Comparison of ENCODE assay signal across 21 cellular contexts in the genomic region with DNA sequence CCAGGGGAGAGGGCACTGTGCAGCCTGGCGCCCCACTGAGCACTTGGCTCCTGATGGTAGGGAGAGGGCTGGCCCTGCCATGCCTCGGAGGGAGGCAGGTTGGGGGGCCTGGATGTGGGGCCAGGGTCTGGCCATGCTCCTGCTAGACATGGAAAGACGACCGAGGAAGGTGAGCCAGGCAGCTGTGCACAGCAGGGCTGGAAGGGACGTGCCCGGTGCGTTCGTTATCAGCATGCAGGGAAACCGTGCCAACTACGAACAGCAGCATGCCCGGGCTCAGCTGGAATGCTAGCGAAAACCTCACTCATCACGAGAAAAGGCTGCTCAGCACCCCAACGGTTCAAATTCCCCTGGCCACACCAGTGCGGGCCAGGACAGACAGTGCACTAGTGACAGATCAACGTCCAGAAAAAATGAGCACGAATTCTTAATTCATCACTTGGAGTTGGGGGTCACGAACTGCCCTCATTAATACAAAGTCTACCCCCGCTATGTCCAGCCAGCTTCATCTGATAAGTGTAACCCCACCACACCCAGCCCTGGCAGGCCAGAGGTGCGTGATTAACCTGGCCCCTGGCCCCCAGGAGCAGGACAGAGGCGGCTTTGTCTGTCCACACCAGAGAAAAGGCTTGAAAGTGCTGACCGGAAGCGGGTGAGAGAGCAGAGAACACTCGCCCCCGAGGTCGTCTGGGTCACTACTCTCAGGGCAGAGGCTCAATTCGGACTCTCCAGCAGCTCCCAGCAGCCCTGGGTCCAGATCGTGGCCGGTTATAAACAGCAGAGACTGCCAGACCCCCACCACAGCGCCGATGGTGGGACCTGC.
DNase-seq lines count a peak whose midpoint lies in the region; ATAC-seq, FAIRE-seq and TF ChIP-seq lines count a peak whose summit lies in the region.
"Had no signal": no experiment of that assay in that cellular context is flagged by ENCODE, and none has a peak within 500 bp of the region (broad histone marks: within the 10 kb centered on the region; RNA-seq: fewer than 3 reads in every experiment).

No MANE protein-coding gene starts in this region.

- peak; percentile 14; the same call in 1 of the 2 replicates for TF ChIP-seq RAD21 in HepG2 (CRISPR knock-in tag; IDR thresholded peaks at IDR 0.05)

- H3K27ac Mint-ChIP-seq in endodermal cell = peak overlapping the region; percentile 68
- H3K27ac Mint-ChIP-seq: activated naive CD8-positive, alpha-beta T cell; IgD-negative memory B cell; nephron; stimulated activated effector memory CD8-positive, alpha-beta T cell treated with anti-CD3 and anti-CD28 coated beads, Interleukin-12 subunit alpha, Interleukin-12 subunit beta, amount 100 ng/mL, for 72 hours had no signal

- no peaks in the 10 kb centered on the region for H4K20me1 ChIP-seq in HepG2 (ENCODE audit: insufficient read depth, low read length)

- H3K4me3 Mint-ChIP-seq in endodermal cell = no peak overlapping the region
- H3K4me3 Mint-ChIP-seq: activated naive CD8-positive, alpha-beta T cell; IgD-negative memory B cell; nephron; stimulated activated effector memory CD8-positive, alpha-beta T cell treated with anti-CD3 and anti-CD28 coated beads, Interleukin-12 subunit alpha, Interleukin-12 subunit beta, amount 100 ng/mL, for 72 hours had no signal

- H3K4me1 Mint-ChIP-seq in endodermal cell = peaks cover 36% of the 10 kb centered on the region

- peak; percentile 74 for FAIRE-seq in HepG2 (lab: Jason Lieb, UNC)
- FAIRE-seq: endothelial cell of umbilical vein, GM18507, RCC 7860 had no signal

- TF ChIP-seq CTCF in heart left ventricle (IDR thresholded peaks at IDR 0.05) (no peak), endodermal cell (conservative IDR thresholded peaks at IDR 0.05) (no peak), HepG2 (CRISPR knock-in tag; IDR thresholded peaks at IDR 0.05) (peak; percentile 7; the same call in 1 of the 2 replicates)

- no peak overlapping the region for H3K4me3 ChIP-seq in heart left ventricle
- H3K4me3 ChIP-seq in endodermal cell (ENCODE audit: low read length) = no peak overlapping the region
- H3K4me3 ChIP-seq in HepG2 (replicated peaks in 1 of 3; ENCODE audit: insufficient read depth in 1 of 3, low read depth in 2 of 3, low read length in 3 of 3) = peak overlapping the region; percentile 8 to 58 (median 12); a peak in 5 of 6 replicates
- H3K4me3 ChIP-seq: hepatocyte, lung had no signal

- TF ChIP-seq POLR2A in heart left ventricle (IDR thresholded peaks at IDR 0.05) (no peak), HepG2 (IDR thresholded peaks at IDR 0.05; ENCODE audit: insufficient read depth in 1 of 2, low read depth in 2 of 2, low read length in 2 of 2) (peak in 1 of 2 experiments; percentile 27; a peak in 1 of 4 replicates)

- ATAC-seq in heart left ventricle (peak; percentile 31 to 66 (median 38)), HepG2 (peak; percentile 87), GM21825 (IDR thresholded peaks at IDR 0.05; ENCODE audit: unreplicated experiment) (no peak)
- ATAC-seq: sciatic nerve; stimulated activated effector memory CD8-positive, alpha-beta T cell treated with anti-CD3 and anti-CD28 coated beads, Interleukin-12 subunit alpha, Interleukin-12 subunit beta, amount 100 ng/mL, for 72 hours had no signal

- no peaks in the 10 kb centered on the region for H3K9me3 ChIP-seq in heart left ventricle
- H3K9me3 ChIP-seq in endodermal cell (ENCODE audit: control insufficient read depth, low read length) = no peaks in the 10 kb centered on the region
- H3K9me3 ChIP-seq in HepG2 (ENCODE audit: low read length) = no peaks in the 10 kb centered on the region

- no TSS peak for BruUV-seq in HepG2 (replicated peaks; lab: Mats Ljungman, UMichigan)

- in situ Hi-C loops in HepG2 (cut with HindIII; ENCODE audit: extremely low pct_ligation_motif_present, low pct_unique_long_range_greater_than_20kb) = no loop called here

- no peaks in the 10 kb centered on the region for H3K9me3 Mint-ChIP-seq in endodermal cell
- H3K9me3 Mint-ChIP-seq: IgD-negative memory B cell; nephron; stimulated activated effector memory CD8-positive, alpha-beta T cell treated with anti-CD3 and anti-CD28 coated beads, Interleukin-12 subunit alpha, Interleukin-12 subunit beta, amount 100 ng/mL, for 72 hours had no signal

- peak; percentile 28 to 87; a peak in 3 of 4 replicates for TF ChIP-seq EP300 in HepG2 (IDR thresholded peaks at IDR 0.05; ENCODE audit: low read depth in 2 of 2, low read length in 2 of 2)
- peak; percentile 60 for TF ChIP-seq EP300 in HepG2 (CRISPR knock-in tag; IDR thresholded peaks at IDR 0.05; ENCODE audit: borderline replicate concordance)

- no peak overlapping the region for H3K9ac ChIP-seq in endodermal cell (ENCODE audit: extremely low read depth, low read length, poor library complexity, severe bottlenecking)
- H3K9ac ChIP-seq in HepG2 (ENCODE audit: insufficient read depth, low read depth, low read length) = peak overlapping the region; percentile 61

- CTCF ChIA-PET in HepG2 (lab: Yijun Ruan, JAX; ENCODE audit: low intra/inter-chr PET ratio, low total read pairs) = no interaction called here

- 45 to 52% (median 50%) methylated on average over 29 to 31 of the region's 31 CpGs for WGBS in heart left ventricle, 4 donors
- 91 to 94% methylated on average over 26 to 31 of the region's 31 CpGs for WGBS in endodermal cell (ENCODE audit: insufficient coverage in 1 of 2, insufficient read length in 1 of 2), 2 experiments
- WGBS in HepG2 (ENCODE audit: low lambda C conversion rate) = 8% methylated on average over 22 of the region's 31 CpGs

- H3K4me2 ChIP-seq in HepG2 (ENCODE audit: low read depth, low read length) = peak overlapping the region; percentile 83
- H3K4me2 ChIP-seq: hepatocyte had no signal

- POLR2A ChIA-PET in HepG2 (lab: Yijun Ruan, JAX) = interaction anchor here (0.7 to 1.6 kb wide), 6 partner anchors 9 to 117 kb away, joined by 4 to 11 read pairs (median 5); a partner anchor contains a TSS

- H3K36me3 ChIP-seq in heart left ventricle (no peaks in the 10 kb centered on the region), endodermal cell (ENCODE audit: control insufficient read depth, insufficient read depth, low read length) (no peaks in the 10 kb centered on the region), HepG2 (replicated peaks in 1 of 2; ENCODE audit: control insufficient read depth in 1 of 2, insufficient read depth in 2 of 2, low read length in 2 of 2) (no peaks in the 10 kb centered on the region)

- H2AFZ ChIP-seq in HepG2 (ENCODE audit: low read length) = no peak overlapping the region
- H2AFZ ChIP-seq: hepatocyte had no signal

- H3K27me3 Mint-ChIP-seq in endodermal cell (ENCODE audit: insufficient read depth) = peaks cover 28% of the 10 kb centered on the region

- intact Hi-C loops in heart left ventricle (cut with DNase I) (no loop called here), cardiac septum (cut with DNase I) (no loop called here), HepG2 (cut with micrococcal nuclease; ENCODE audit: unreplicated experiment) (loop anchor here (10.0 kb wide), 1 partner anchor 92 kb away; no protein-coding TSS in a partner anchor)

- H3K79me2 ChIP-seq in HepG2 (ENCODE audit: insufficient read depth, low read length) = no peaks in the 10 kb centered on the region
- H3K79me2 ChIP-seq: hepatocyte had no signal

- H3K27me3 ChIP-seq in heart left ventricle = peaks cover 0 to 4% (median 0%) of the 10 kb centered on the region in 9 donors
- no peaks in the 10 kb centered on the region for H3K27me3 ChIP-seq in endodermal cell (ENCODE audit: control insufficient read depth, insufficient read depth, low read length, poor library complexity, severe bottlenecking)
- no peaks in the 10 kb centered on the region; a peak in 1 of 5 replicates for H3K27me3 ChIP-seq in HepG2 (ENCODE audit: control insufficient read depth in 1 of 2, insufficient read depth in 2 of 2, low read length in 2 of 2)
- H3K27me3 ChIP-seq: hepatocyte had no signal

- no peak overlapping the region for H3K27ac ChIP-seq in heart left ventricle
- no peak overlapping the region for H3K27ac ChIP-seq in endodermal cell (ENCODE audit: low read depth, low read length)
- H3K27ac ChIP-seq in HepG2 (ENCODE audit: extremely low read length, insufficient read depth, low read length) = peak overlapping the region; percentile 76
- H3K27ac ChIP-seq: hepatocyte had no signal

- H3K4me1 ChIP-seq in heart left ventricle (peaks cover 0 to 27% (median 6%) of the 10 kb centered on the region in 12 donors), endodermal cell (ENCODE audit: control insufficient read depth, insufficient read depth, low read length) (no peaks in the 10 kb centered on the region), HepG2 (ENCODE audit: insufficient read depth, low read length) (peaks cover 84% of the 10 kb centered on the region)

- DNase-seq in heart left ventricle (peak in 1 of 5 donors; percentile 42), cardiac septum (ENCODE audit: low spot score) (no peak), endodermal cell (no peak), HepG2 (ENCODE audit: low spot score) (peak; percentile 83), ureter (ENCODE audit: low spot score) (peak; percentile 75), NCI-H2029 treated with DMSO at 0.1 percent for 48 hours (lab: John Stamatoyannopoulos, UW) (no peak), C1 segment of cervical spinal cord (lab: John Stamatoyannopoulos, UW) (no peak)
- DNase-seq: activated T-cell treated with anti-CD3 and anti-CD28 coated beads for 4 hours, Calu3, NCI-H1092 had no signal

- H3K36me3 Mint-ChIP-seq in endodermal cell (ENCODE audit: low read depth) = peaks cover 15% of the 10 kb centered on the region
- H3K36me3 Mint-ChIP-seq: activated naive CD8-positive, alpha-beta T cell; stimulated activated effector memory CD8-positive, alpha-beta T cell treated with anti-CD3 and anti-CD28 coated beads, Interleukin-12 subunit alpha, Interleukin-12 subunit beta, amount 100 ng/mL, for 72 hours had no signal

TF ChIP-seq in HepG2, 621 proteins besides CTCF, POLR2A, EP300 and RAD21 (continues in another document):
- TF ChIP-seq HOXD1 (CRISPR knock-in tag; IDR thresholded peaks at IDR 0.05) = peak; percentile 62; the same call in 1 of the 2 replicates
- TF ChIP-seq IKZF4 (CRISPR knock-in tag; IDR thresholded peaks at IDR 0.05; ENCODE audit: borderline replicate concordance, low read depth, not compliant biosample characterization) = no peak
- no peak for TF ChIP-seq ADNP (CRISPR knock-in tag; IDR thresholded peaks at IDR 0.05)
- TF ChIP-seq ZNF546 (CRISPR knock-in tag; conservative IDR thresholded peaks at IDR 0.05) = no peak
- peak; percentile 86 for TF ChIP-seq NCOA2 (CRISPR knock-in tag; IDR thresholded peaks at IDR 0.05)
- TF ChIP-seq ZNF232 (CRISPR knock-in tag; IDR thresholded peaks at IDR 0.05; ENCODE audit: borderline replicate concordance) = no peak; the same call in 1 of the 2 replicates

Comparison
In these comparisons a context has a peak if more than half of its experiments do, and no peak if none do; other contexts are left out.
1. DNase-seq: peak in HepG2 (single experiment) and ureter (single experiment); none in cardiac septum (single experiment), endodermal cell (single experiment), NCI-H2029 treated with DMSO at 0.1 percent for 48 hours (single experiment) and C1 segment of cervical spinal cord (0 of 14).
2. H3K4me3 ChIP-seq: peak in HepG2 (3 of 3); none in heart left ventricle (0 of 12) and endodermal cell (single experiment).